ENCODE assay signal across 39 cellular contexts in the genomic region with DNA sequence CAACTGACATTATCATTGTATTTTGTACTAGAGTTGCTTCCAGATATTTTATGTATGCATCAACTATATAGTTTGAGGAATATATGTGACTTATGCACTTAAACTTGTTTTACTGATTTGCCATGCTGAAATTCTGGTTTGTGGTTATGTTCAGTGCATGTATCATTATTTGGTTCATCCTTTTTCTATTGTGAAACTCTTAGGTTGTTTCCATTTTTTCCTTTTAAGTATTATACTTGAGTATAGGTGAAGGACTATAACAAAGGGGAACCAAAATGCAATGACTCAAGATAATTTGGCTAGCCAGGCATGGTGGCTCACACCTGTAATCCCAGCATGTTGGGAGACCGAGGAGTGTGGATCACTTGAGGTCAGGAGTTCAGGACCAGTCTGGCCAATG. TPM values are rescaled to one million over a fixed set of nuclear protein-coding genes. Genes with fewer than 3 reads are reported as not detected.
"Had no signal": no experiment of that assay in that cellular context is flagged by ENCODE, and none has a peak within 500 bp of the region (broad histone marks: within the 10 kb centered on the region; RNA-seq: fewer than 3 reads in every experiment).

No MANE protein-coding gene starts in this region.

- H3K9me3 ChIP-seq: adrenal gland, ascending aorta, body of pancreas, breast epithelium had no signal

- H3K4me3 ChIP-seq: adrenal gland, ascending aorta, body of pancreas, breast epithelium, cardiac muscle cell had no signal

- ATAC-seq: activated naive CD4-positive, alpha-beta T cell treated with anti-CD3 and anti-CD28 coated beads, Interleukin-2, amount 50 U/mL, for 72 hours; activated naive CD8-positive, alpha-beta T cell treated with anti-CD3 and anti-CD28 coated beads, Interleukin-2, amount 50 U/mL, for 24 hours; activated T-cell treated with anti-CD3 and anti-CD28 coated beads, Interleukin-2, amount 50 U/mL, for 4 hours; activated T-cell treated with anti-CD3 and anti-CD28 coated beads, Interleukin-2, amount 50 U/mL, for 72 hours; activated T-helper 17 cell treated with anti-CD3 and anti-CD28 coated beads, Interleukin-2, amount 50 U/mL, for 72 hours; body of pancreas had no signal

- H3K36me3 Mint-ChIP-seq: activated naive CD4-positive, alpha-beta T cell treated with anti-CD3 and anti-CD28 coated beads, Interleukin-2, amount 10 ng/mL, durations not matched to agents 7 days and 5 days; activated naive CD4-positive, alpha-beta T cell treated with anti-CD3 and anti-CD28 coated beads, Interleukin-2, amount 50 U/mL, for 72 hours had no signal

- H3K27ac ChIP-seq: adrenal gland, ascending aorta, body of pancreas, brain microvascular endothelial cell, breast epithelium, cardiac muscle cell had no signal

- H3K4me1 ChIP-seq: adrenal gland, ascending aorta, breast epithelium had no signal

- H3K27ac Mint-ChIP-seq: activated naive CD4-positive, alpha-beta T cell treated with anti-CD3 and anti-CD28 coated beads for 36 hours; activated naive CD4-positive, alpha-beta T cell treated with anti-CD3 and anti-CD28 coated beads, Interleukin-2, amount 10 ng/mL, durations not matched to agents 7 days and 5 days; activated naive CD4-positive, alpha-beta T cell treated with anti-CD3 and anti-CD28 coated beads, Interleukin-2, amount 50 U/mL, for 24 hours; activated naive CD4-positive, alpha-beta T cell treated with anti-CD3 and anti-CD28 coated beads, Interleukin-2, amount 50 U/mL, for 72 hours; activated naive CD8-positive, alpha-beta T cell; activated naive CD8-positive, alpha-beta T cell treated with anti-CD3 and anti-CD28 coated beads for 36 hours; activated naive CD8-positive, alpha-beta T cell treated with anti-CD3 and anti-CD28 coated beads, Interleukin-2, amount 10 ng/mL, durations not matched to agents 7 days and 5 days; activated naive CD8-positive, alpha-beta T cell treated with anti-CD3 and anti-CD28 coated beads, Interleukin-2, amount 50 U/mL, for 24 hours; activated T-cell treated with anti-CD3 and anti-CD28 coated beads, Interleukin-2, amount 50 U/mL, for 24 hours; activated T-cell treated with anti-CD3 and anti-CD28 coated beads, Interleukin-2, amount 50 U/mL, for 72 hours; activated T-helper 1 cell treated with anti-CD3 and anti-CD28 coated beads, Interleukin-12 subunit alpha, Interleukin-12 subunit beta, Interleukin-2, Interleukin-4 antibody, amounts not matched to agents 30 ng/mL and 10 ng/mL and 1 ng/mL, durations not matched to agents 14 hours and 24 hours and 36 hours; activated T-helper 17 cell treated with anti-CD3 and anti-CD28 coated beads, Interleukin-2, amount 50 U/mL, for 72 hours; activated T-helper 2 cell treated with anti-CD3 and anti-CD28 coated beads, Interferon-gamma antibody, Interleukin-2, Interleukin-4, amounts not matched to agents 10 μg/mL and 5 μg/mL and 100 μg/mL, durations not matched to agents 14 hours and 24 hours and 36 hours; brain had no signal

- DNase-seq: activated effector memory CD4-positive, alpha-beta T cell treated with anti-CD3 and anti-CD28 coated beads, Interleukin-2, amount 50 U/mL, for 16 hours; activated effector memory CD4-positive, alpha-beta T cell treated with Interleukin-2 at 50 U/mL for 16 hours; activated gamma-delta T cell; activated gamma-delta T cell treated with Interleukin-2 at 50 U/mL for 16 hours; activated naive CD4-positive, alpha-beta T cell; activated naive CD4-positive, alpha-beta T cell treated with anti-CD3 and anti-CD28 coated beads for 36 hours; activated naive CD4-positive, alpha-beta T cell treated with anti-CD3 and anti-CD28 coated beads, Interleukin-2, amount 10 ng/mL, durations not matched to agents 7 days and 5 days; activated naive CD4-positive, alpha-beta T cell treated with anti-CD3 and anti-CD28 coated beads, Interleukin-2, amount 50 U/mL, for 16 hours; activated naive CD4-positive, alpha-beta T cell treated with Interleukin-2 at 50 U/mL for 16 hours; activated naive CD8-positive, alpha-beta T cell treated with anti-CD3 and anti-CD28 coated beads for 36 hours; activated naive CD8-positive, alpha-beta T cell treated with anti-CD3 and anti-CD28 coated beads, Interleukin-2, amount 10 ng/mL, durations not matched to agents 7 days and 5 days; activated naive CD8-positive, alpha-beta T cell treated with anti-CD3 and anti-CD28 coated beads, Interleukin-2, amount 50 U/mL, for 24 hours; activated T-cell treated with anti-CD3 and anti-CD28 coated beads, Interleukin-2, amount 50 U/mL, for 1 hour; activated T-cell treated with anti-CD3 and anti-CD28 coated beads, Interleukin-2, amount 50 U/mL, for 24 hours; activated T-cell treated with anti-CD3 and anti-CD28 coated beads, Interleukin-2, amount 50 U/mL, for 4 hours; activated T-cell treated with anti-CD3 and anti-CD28 coated beads, Interleukin-2, amount 50 U/mL, for 48 hours; activated T-cell treated with anti-CD3 and anti-CD28 coated beads, Interleukin-2, amount 50 U/mL, for 72 hours; adrenal gland; amniotic stem cell; amygdala; anterior cingulate cortex; aorta; body of pancreas; brain microvascular endothelial cell; caudate nucleus; central memory CD4-positive, alpha-beta T cell; cerebellar nuclear complex had no signal

- H3K4me1 Mint-ChIP-seq: activated naive CD4-positive, alpha-beta T cell treated with anti-CD3 and anti-CD28 coated beads, Interleukin-2, amount 10 ng/mL, durations not matched to agents 7 days and 5 days; activated naive CD4-positive, alpha-beta T cell treated with anti-CD3 and anti-CD28 coated beads, Interleukin-2, amount 50 U/mL, for 24 hours; activated naive CD8-positive, alpha-beta T cell treated with anti-CD3 and anti-CD28 coated beads for 36 hours; activated naive CD8-positive, alpha-beta T cell treated with anti-CD3 and anti-CD28 coated beads, Interleukin-2, amount 10 ng/mL, durations not matched to agents 7 days and 5 days; activated naive CD8-positive, alpha-beta T cell treated with anti-CD3 and anti-CD28 coated beads, Interleukin-2, amount 50 U/mL, for 24 hours; activated T-helper 17 cell treated with anti-CD3 and anti-CD28 coated beads, Interleukin-2, amount 50 U/mL, for 72 hours; brain; central memory CD8-positive, alpha-beta T cell had no signal

- H3K36me3 ChIP-seq: adrenal gland, ascending aorta, brain microvascular endothelial cell, breast epithelium, cardiac muscle cell had no signal

- H3K9me3 Mint-ChIP-seq: activated naive CD4-positive, alpha-beta T cell treated with anti-CD3 and anti-CD28 coated beads, Interleukin-2, amount 10 ng/mL, durations not matched to agents 7 days and 5 days; activated naive CD4-positive, alpha-beta T cell treated with anti-CD3 and anti-CD28 coated beads, Interleukin-2, amount 50 U/mL, for 24 hours; activated naive CD4-positive, alpha-beta T cell treated with anti-CD3 and anti-CD28 coated beads, Interleukin-2, amount 50 U/mL, for 72 hours; activated naive CD8-positive, alpha-beta T cell treated with anti-CD3 and anti-CD28 coated beads for 36 hours; activated naive CD8-positive, alpha-beta T cell treated with anti-CD3 and anti-CD28 coated beads, Interleukin-2, amount 10 ng/mL, durations not matched to agents 7 days and 5 days; activated naive CD8-positive, alpha-beta T cell treated with anti-CD3 and anti-CD28 coated beads, Interleukin-2, amount 50 U/mL, for 24 hours; activated T-cell treated with anti-CD3 and anti-CD28 coated beads, Interleukin-2, amount 50 U/mL, for 24 hours; activated T-cell treated with anti-CD3 and anti-CD28 coated beads, Interleukin-2, amount 50 U/mL, for 4 hours; activated T-helper 1 cell treated with anti-CD3 and anti-CD28 coated beads, Interleukin-12 subunit alpha, Interleukin-12 subunit beta, Interleukin-2, Interleukin-4 antibody, amounts not matched to agents 30 ng/mL and 10 ng/mL and 1 ng/mL, durations not matched to agents 14 hours and 24 hours and 36 hours; activated T-helper 17 cell treated with anti-CD3 and anti-CD28 coated beads, Interleukin-2, amount 50 U/mL, for 72 hours; activated T-helper 2 cell treated with anti-CD3 and anti-CD28 coated beads, Interferon-gamma antibody, Interleukin-2, Interleukin-4, amounts not matched to agents 10 μg/mL and 5 μg/mL and 100 μg/mL, durations not matched to agents 14 hours and 24 hours and 36 hours; brain; central memory CD8-positive, alpha-beta T cell had no signal

- H3K27me3 Mint-ChIP-seq: activated naive CD4-positive, alpha-beta T cell treated with anti-CD3 and anti-CD28 coated beads, Interleukin-2, amount 10 ng/mL, durations not matched to agents 7 days and 5 days; activated naive CD4-positive, alpha-beta T cell treated with anti-CD3 and anti-CD28 coated beads, Interleukin-2, amount 50 U/mL, for 24 hours; activated naive CD8-positive, alpha-beta T cell; activated naive CD8-positive, alpha-beta T cell treated with anti-CD3 and anti-CD28 coated beads for 36 hours; activated naive CD8-positive, alpha-beta T cell treated with anti-CD3 and anti-CD28 coated beads, Interleukin-2, amount 10 ng/mL, durations not matched to agents 7 days and 5 days; activated naive CD8-positive, alpha-beta T cell treated with anti-CD3 and anti-CD28 coated beads, Interleukin-2, amount 50 U/mL, for 24 hours; activated T-cell treated with anti-CD3 and anti-CD28 coated beads, Interleukin-2, amount 50 U/mL, for 24 hours; activated T-helper 17 cell treated with anti-CD3 and anti-CD28 coated beads, Interleukin-2, amount 50 U/mL, for 72 hours; brain; central memory CD8-positive, alpha-beta T cell had no signal

- H3K27me3 ChIP-seq: adrenal gland, ascending aorta, body of pancreas, brain microvascular endothelial cell, breast epithelium, cardiac muscle cell had no signal

- H3K4me3 Mint-ChIP-seq: activated naive CD4-positive, alpha-beta T cell treated with anti-CD3 and anti-CD28 coated beads for 36 hours; activated naive CD4-positive, alpha-beta T cell treated with anti-CD3 and anti-CD28 coated beads, Interleukin-2, amount 10 ng/mL, durations not matched to agents 7 days and 5 days; activated naive CD4-positive, alpha-beta T cell treated with anti-CD3 and anti-CD28 coated beads, Interleukin-2, amount 50 U/mL, for 24 hours; activated naive CD8-positive, alpha-beta T cell; activated naive CD8-positive, alpha-beta T cell treated with anti-CD3 and anti-CD28 coated beads for 36 hours; activated naive CD8-positive, alpha-beta T cell treated with anti-CD3 and anti-CD28 coated beads, Interleukin-2, amount 10 ng/mL, durations not matched to agents 7 days and 5 days; activated naive CD8-positive, alpha-beta T cell treated with anti-CD3 and anti-CD28 coated beads, Interleukin-2, amount 50 U/mL, for 24 hours; activated T-cell treated with anti-CD3 and anti-CD28 coated beads, Interleukin-2, amount 50 U/mL, for 24 hours; activated T-cell treated with anti-CD3 and anti-CD28 coated beads, Interleukin-2, amount 50 U/mL, for 4 hours; activated T-cell treated with anti-CD3 and anti-CD28 coated beads, Interleukin-2, amount 50 U/mL, for 72 hours; activated T-helper 1 cell treated with anti-CD3 and anti-CD28 coated beads, Interleukin-12 subunit alpha, Interleukin-12 subunit beta, Interleukin-2, Interleukin-4 antibody, amounts not matched to agents 30 ng/mL and 10 ng/mL and 1 ng/mL, durations not matched to agents 14 hours and 24 hours and 36 hours; activated T-helper 17 cell treated with anti-CD3 and anti-CD28 coated beads, Interleukin-2, amount 50 U/mL, for 72 hours; brain; central memory CD8-positive, alpha-beta T cell had no signal

RNA-seq across cellular contexts. Expression of a gene that starts 21.1 kb away (rescaled TPM):
- total RNA-seq: activated naive CD4-positive, alpha-beta T cell treated with anti-CD3 and anti-CD28 coated beads for 36 hours; activated naive CD4-positive, alpha-beta T cell treated with anti-CD3 and anti-CD28 coated beads, Interleukin-2, amount 50 U/mL, for 72 hours; activated naive CD8-positive, alpha-beta T cell treated with anti-CD3 and anti-CD28 coated beads for 36 hours; activated naive CD8-positive, alpha-beta T cell treated with anti-CD3 and anti-CD28 coated beads, Interleukin-2, amount 10 ng/mL, durations not matched to agents 7 days and 5 days; activated T-helper 1 cell treated with anti-CD3 and anti-CD28 coated beads, Interleukin-12 subunit alpha, Interleukin-12 subunit beta, Interleukin-2, Interleukin-4 antibody, amounts not matched to agents 30 ng/mL and 10 ng/mL and 1 ng/mL, durations not matched to agents 14 hours and 24 hours and 36 hours; activated T-helper 17 cell treated with anti-CD3 and anti-CD28 coated beads, Interleukin-2, amount 50 U/mL, for 72 hours; activated T-helper 2 cell treated with anti-CD3 and anti-CD28 coated beads, Interferon-gamma antibody, Interleukin-2, Interleukin-4, amounts not matched to agents 10 μg/mL and 5 μg/mL and 100 μg/mL, durations not matched to agents 14 hours and 24 hours and 36 hours; ascending aorta; body of pancreas; cardiac muscle cell; cardiac septum had no signal
- polyA plus RNA-seq: cardiac muscle cell had no signal
